3 cellular contexts compared by ENCODE assay signal in genomic region chr10:97843972-97844371, GRCh38. TPM values are rescaled to one million over a fixed set of nuclear protein-coding genes. Genes with fewer than 3 reads are reported as not detected.
"Had no signal": no experiment of that assay in that cellular context is flagged by ENCODE, and none has a peak within 500 bp of the region (broad histone marks: within the 10 kb centered on the region; RNA-seq: fewer than 3 reads in every experiment).

No MANE protein-coding gene starts in this region.

RNA-seq across cellular contexts. Expression of gene GOLGA7B, which starts 5.7 kb away (rescaled TPM):
- total RNA-seq: endothelial cell of umbilical vein, glomerular endothelial cell had no signal
- polyA plus RNA-seq: fibroblast of lung had no signal
